ENCODE assay signal across 1 cellular context in the genomic region with DNA sequence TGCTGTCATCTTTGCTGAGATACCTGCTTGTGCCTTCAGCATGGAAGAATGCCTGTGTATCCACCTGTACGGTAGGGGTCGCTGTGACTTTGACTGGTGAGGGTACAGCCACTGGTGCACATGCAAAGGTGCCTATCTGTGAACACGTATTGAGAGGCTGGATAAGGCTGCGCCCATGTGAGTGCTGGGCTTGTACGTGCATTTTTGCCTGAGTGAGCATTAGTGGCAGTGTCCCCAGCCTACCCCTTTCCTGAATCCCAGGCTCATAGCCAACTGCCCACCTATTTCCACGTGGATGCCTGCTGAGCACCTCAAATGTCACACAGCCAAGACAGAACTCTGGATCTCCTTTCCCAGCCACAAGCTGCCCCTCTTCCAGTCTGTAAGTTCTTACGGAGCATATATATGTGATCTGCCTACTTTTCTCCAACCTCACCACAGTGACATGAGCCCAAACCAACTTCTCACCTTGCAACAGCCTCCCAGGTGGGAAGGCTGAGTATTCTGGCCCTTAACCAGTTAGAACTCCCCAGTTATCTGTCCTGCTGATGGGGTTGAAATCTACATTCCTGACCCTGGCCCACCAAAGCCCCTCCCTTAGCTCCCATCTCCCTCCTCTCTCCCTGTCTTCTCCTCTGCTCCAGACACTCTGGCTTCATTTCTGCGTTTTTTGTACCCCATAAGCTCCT.
TF ChIP-seq lines count a peak whose summit lies in the region.

No MANE protein-coding gene starts in this region.

TF ChIP-seq in H1, 55 proteins besides CTCF, POLR2A, EP300 and RAD21:
- TF ChIP-seq, protein P1, sequence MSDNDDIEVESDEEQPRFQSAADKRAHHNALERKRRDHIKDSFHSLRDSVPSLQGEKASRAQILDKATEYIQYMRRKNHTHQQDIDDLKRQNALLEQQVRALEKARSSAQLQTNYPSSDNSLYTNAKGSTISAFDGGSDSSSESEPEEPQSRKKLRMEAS (IDR thresholded peaks at IDR 0.05), result peak; percentile 74
- no peak for TF ChIP-seq SIRT6 (IDR thresholded peaks at IDR 0.05; ENCODE audit: low read length)
- peak; percentile 74 for TF ChIP-seq TEAD4 (IDR thresholded peaks at IDR 0.05; ENCODE audit: low read depth, low read length)
- TF ChIP-seq NRF1 (IDR thresholded peaks at IDR 0.05; ENCODE audit: low read depth, low read length), result no peak
